Comparison of ENCODE assay signal across 1 cellular context in the genomic region with DNA sequence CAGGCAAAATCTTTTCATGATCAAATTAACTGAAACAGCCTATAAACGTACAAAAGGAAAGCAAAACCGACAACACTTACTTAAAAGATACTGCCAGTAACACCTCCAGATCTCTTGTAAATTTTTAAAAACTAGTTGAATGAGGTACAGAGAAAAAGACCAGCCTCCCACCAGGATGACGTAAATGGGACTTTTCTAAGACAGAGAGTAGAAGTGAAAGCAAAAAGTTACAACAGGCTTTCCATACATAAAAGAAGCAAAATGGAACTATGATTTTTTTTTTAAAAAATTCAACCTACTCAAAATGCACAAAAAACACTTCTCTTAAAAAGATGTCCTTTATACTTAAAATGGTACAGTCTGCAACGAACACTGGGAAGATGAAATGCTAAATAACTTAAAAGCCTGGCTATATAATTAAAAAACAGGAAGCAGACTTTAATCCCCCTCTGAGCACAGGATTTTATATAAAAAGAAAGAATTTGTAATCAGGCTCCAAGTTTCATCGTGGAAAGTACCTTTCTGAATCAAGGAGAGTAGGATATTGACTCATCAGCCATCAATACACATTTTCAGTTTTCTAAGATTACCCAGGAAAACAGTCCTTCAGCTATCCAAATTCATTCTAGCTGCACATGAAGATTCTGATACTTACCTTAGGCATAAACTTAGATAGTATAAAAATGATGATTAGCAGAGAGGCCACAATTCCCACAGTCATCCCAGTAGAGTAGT.
TF ChIP-seq lines count a peak whose summit lies in the region.

No MANE protein-coding gene starts in this region.

TF ChIP-seq in IMR-90, 13 proteins besides CTCF, POLR2A, EP300 and RAD21:
- no peak for TF ChIP-seq MAZ (IDR thresholded peaks at IDR 0.05; ENCODE audit: borderline replicate concordance, low read depth, low read length)
- no peak for TF ChIP-seq CHD1 (IDR thresholded peaks at IDR 0.05; ENCODE audit: low read depth, low read length)
- TF ChIP-seq MXI1 (IDR thresholded peaks at IDR 0.05; ENCODE audit: borderline replicate concordance, low read depth, low read length) = no peak
- TF ChIP-seq RFX5 (IDR thresholded peaks at IDR 0.05; ENCODE audit: low read depth, low read length) = no peak
- TF ChIP-seq, protein P1, sequence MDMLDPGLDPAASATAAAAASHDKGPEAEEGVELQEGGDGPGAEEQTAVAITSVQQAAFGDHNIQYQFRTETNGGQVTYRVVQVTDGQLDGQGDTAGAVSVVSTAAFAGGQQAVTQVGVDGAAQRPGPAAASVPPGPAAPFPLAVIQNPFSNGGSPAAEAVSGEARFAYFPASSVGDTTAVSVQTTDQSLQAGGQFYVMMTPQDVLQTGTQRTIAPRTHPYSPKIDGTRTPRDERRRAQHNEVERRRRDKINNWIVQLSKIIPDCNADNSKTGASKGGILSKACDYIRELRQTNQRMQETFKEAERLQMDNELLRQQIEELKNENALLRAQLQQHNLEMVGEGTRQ (IDR thresholded peaks at IDR 0.05; ENCODE audit: low read depth, low read length) = no peak
- TF ChIP-seq, protein P2, sequence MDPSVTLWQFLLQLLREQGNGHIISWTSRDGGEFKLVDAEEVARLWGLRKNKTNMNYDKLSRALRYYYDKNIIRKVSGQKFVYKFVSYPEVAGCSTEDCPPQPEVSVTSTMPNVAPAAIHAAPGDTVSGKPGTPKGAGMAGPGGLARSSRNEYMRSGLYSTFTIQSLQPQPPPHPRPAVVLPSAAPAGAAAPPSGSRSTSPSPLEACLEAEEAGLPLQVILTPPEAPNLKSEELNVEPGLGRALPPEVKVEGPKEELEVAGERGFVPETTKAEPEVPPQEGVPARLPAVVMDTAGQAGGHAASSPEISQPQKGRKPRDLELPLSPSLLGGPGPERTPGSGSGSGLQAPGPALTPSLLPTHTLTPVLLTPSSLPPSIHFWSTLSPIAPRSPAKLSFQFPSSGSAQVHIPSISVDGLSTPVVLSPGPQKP (IDR thresholded peaks at IDR 0.05; ENCODE audit: borderline replicate concordance, low read depth, low read length) = no peak
- no peak for TF ChIP-seq BHLHE40 (IDR thresholded peaks at IDR 0.05; ENCODE audit: low read depth, low read length)
- TF ChIP-seq MAFK (IDR thresholded peaks at IDR 0.05; ENCODE audit: low read depth, low read length) = no peak
- no peak for TF ChIP-seq NFE2L2 (IDR thresholded peaks at IDR 0.05; ENCODE audit: low read depth, low read length)
- TF ChIP-seq RCOR1 (IDR thresholded peaks at IDR 0.05; ENCODE audit: insufficient replicate concordance, low read length) = no peak
- TF ChIP-seq SMC3 (IDR thresholded peaks at IDR 0.05; ENCODE audit: low read depth, low read length) = no peak
- TF ChIP-seq CEBPB (IDR thresholded peaks at IDR 0.05; ENCODE audit: low read depth, low read length) = no peak
- TF ChIP-seq FOS (IDR thresholded peaks at IDR 0.05; ENCODE audit: low read depth, low read length) = no peak
